In genomic region chr20:19735446-19735845, GRCh38 we compare ENCODE assay signal across 8 cellular contexts. TPM values are rescaled to one million over a fixed set of nuclear protein-coding genes. Genes with fewer than 3 reads are reported as not detected.
DNase-seq lines count a peak whose midpoint lies in the region; ATAC-seq and TF ChIP-seq lines count a peak whose summit lies in the region.

No MANE protein-coding gene starts in this region.

- H3K27me3 ChIP-seq in SK-N-SH (ENCODE audit: insufficient read depth) (no peaks in the 10 kb centered on the region), MM.1S (replicated peaks; ENCODE audit: insufficient read depth, low read length) (no peaks in the 10 kb centered on the region)

- POLR2A ChIA-PET in SK-N-SH (lab: Yijun Ruan, JAX): no interaction called here

- H3K79me2 ChIP-seq in SK-N-SH (ENCODE audit: insufficient read depth): no peaks in the 10 kb centered on the region
- H3K79me2 ChIP-seq in MM.1S (ENCODE audit: low read length): no peaks in the 10 kb centered on the region

- no peaks in the 10 kb centered on the region for H3K9me3 ChIP-seq in SK-N-SH
- H3K9me3 ChIP-seq in MM.1S (replicated peaks; ENCODE audit: insufficient read depth, low read length): no peaks in the 10 kb centered on the region

- peak overlapping the region; percentile 17 to 52; a peak in 1 of 4 replicates for H3K27ac ChIP-seq in SK-N-SH (ENCODE audit: low read depth in 2 of 2, low read length in 1 of 2)
- H3K27ac ChIP-seq in MM.1S (ENCODE audit: low read length): no peak overlapping the region

- H3K9me2 ChIP-seq in SK-N-SH (no peaks in the 10 kb centered on the region), MM.1S (replicated peaks; ENCODE audit: insufficient read depth, low read length) (no peaks in the 10 kb centered on the region)

- TF ChIP-seq EP300 in SK-N-SH (IDR thresholded peaks at IDR 0.05; ENCODE audit: borderline replicate concordance in 1 of 2, low read depth in 1 of 2, low read length in 1 of 2): peak in 1 of 2 experiments; percentile 22; a peak in 1 of 4 replicates

- H3K4me3 ChIP-seq in SK-N-SH (ENCODE audit: low read depth in 2 of 2, low read length in 1 of 2): no peak overlapping the region
- no peak overlapping the region for H3K4me3 ChIP-seq in fibroblast of villous mesenchyme (ENCODE audit: low read depth, low read length)
- H3K4me3 ChIP-seq in MM.1S (ENCODE audit: low read length): no peak overlapping the region

- TF ChIP-seq RAD21 in SK-N-SH (IDR thresholded peaks at IDR 0.05; ENCODE audit: low read length): no peak

- H3K4me1 ChIP-seq in SK-N-SH (ENCODE audit: control insufficient read depth in 1 of 2, insufficient read depth in 2 of 2, low read depth in 1 of 2, low read length in 1 of 2): peaks cover 7 to 25% of the 10 kb centered on the region in 2 experiments
- no peaks in the 10 kb centered on the region for H3K4me1 ChIP-seq in MM.1S (ENCODE audit: low read length)

- no peaks in the 10 kb centered on the region for H3K36me3 ChIP-seq in SK-N-SH (replicated peaks in 1 of 2; ENCODE audit: control insufficient read depth in 1 of 2, insufficient read depth in 2 of 2, low read length in 1 of 2)
- no peaks in the 10 kb centered on the region for H3K36me3 ChIP-seq in MM.1S (replicated peaks; ENCODE audit: insufficient read depth, low read length)

- H3K4me2 ChIP-seq in SK-N-SH (peak overlapping the region; percentile 42; the same call in 1 of the 2 replicates), MM.1S (ENCODE audit: low read depth, low read length) (no peak overlapping the region)

- WGBS in SK-N-SH (ENCODE audit: low lambda C conversion rate): 6% methylated on average over 6 of the region's 6 CpGs

- H4K20me1 ChIP-seq in SK-N-SH (ENCODE audit: insufficient read depth) (no peaks in the 10 kb centered on the region), MM.1S (ENCODE audit: insufficient read depth, low read length) (no peaks in the 10 kb centered on the region)

- TF ChIP-seq CTCF in SK-N-SH (IDR thresholded peaks at IDR 0.05) (no peak), fibroblast of villous mesenchyme (IDR thresholded peaks at IDR 0.05; ENCODE audit: insufficient read depth, low read depth, low read length) (no peak), MM.1S (IDR thresholded peaks at IDR 0.05; ENCODE audit: low read length) (no peak)

- H3F3A ChIP-seq in SK-N-SH (replicated peaks; ENCODE audit: insufficient read depth) (peaks cover 5% of the 10 kb centered on the region), MM.1S (ENCODE audit: insufficient read depth, low read length) (no peaks in the 10 kb centered on the region)

- no peak overlapping the region for H3K9ac ChIP-seq in SK-N-SH
- H3K9ac ChIP-seq in MM.1S (ENCODE audit: low read length): no peak overlapping the region

- CTCF ChIA-PET in SK-N-SH (lab: Yijun Ruan, JAX): interaction anchor here (0.6 to 1.9 kb wide), 2 partner anchors 43 to 909 kb away, joined by 3 to 7 read pairs; no protein-coding TSS in a partner anchor

- no peak for ATAC-seq in HG02840 (IDR thresholded peaks at IDR 0.05; ENCODE audit: low FRiP score, unreplicated experiment)
- no peak for ATAC-seq in GM18511 (IDR thresholded peaks at IDR 0.05; ENCODE audit: unreplicated experiment)

- peak; percentile 17 for DNase-seq in COLO668 (lab: John Stamatoyannopoulos, UW; ENCODE audit: unreplicated experiment)
- DNase-seq in HS-27A (ENCODE audit: low read depth): peak; percentile 71
- DNase-seq in SK-N-SH: peak; percentile 45
- DNase-seq in fibroblast of villous mesenchyme (ENCODE audit: low read depth): peak; percentile 76
- peak; percentile 37 for DNase-seq in non-pigmented ciliary epithelial cell (ENCODE audit: low read depth)
- DNase-seq in MM.1S: no peak

- H2AFZ ChIP-seq in SK-N-SH (ENCODE audit: low read depth): peak overlapping the region; percentile 94
- no peak overlapping the region for H2AFZ ChIP-seq in MM.1S (ENCODE audit: low read length)

TF ChIP-seq in SK-N-SH, 30 proteins besides CTCF, POLR2A, EP300 and RAD21 (continues in another document):
- TF ChIP-seq MEF2A (IDR thresholded peaks at IDR 0.05; ENCODE audit: borderline replicate concordance, low read depth) (no peak), YY1 (IDR thresholded peaks at IDR 0.05; ENCODE audit: low read depth) (no peak), FOXJ3 (CRISPR knock-in tag; IDR thresholded peaks at IDR 0.05) (no peak), RFX5 (IDR thresholded peaks at IDR 0.05; ENCODE audit: low read length) (no peak), ZBTB33 (IDR thresholded peaks at IDR 0.05; ENCODE audit: borderline replicate concordance, low read depth) (no peak), PBX3 (IDR thresholded peaks at IDR 0.05) (peak; percentile 18; the same call in 1 of the 2 replicates), TAF1 (IDR thresholded peaks at IDR 0.05; ENCODE audit: borderline replicate concordance, low read depth, low read length) (no peak), REST (IDR thresholded peaks at IDR 0.05; ENCODE audit: low read depth, low read length) (peak; percentile 66; the same call in 1 of the 2 replicates), GABPA (IDR thresholded peaks at IDR 0.05; ENCODE audit: low read depth) (0 out of 2 replicates have a peak, but pooled peaks have one; percentile 32), RXRA (IDR thresholded peaks at IDR 0.05; ENCODE audit: borderline replicate concordance, low read depth) (no peak), SMC3 (IDR thresholded peaks at IDR 0.05; ENCODE audit: low read depth, low read length) (no peak), TEAD4 (IDR thresholded peaks at IDR 0.05; ENCODE audit: borderline replicate concordance, insufficient read depth) (no peak), MAX (IDR thresholded peaks at IDR 0.05; ENCODE audit: low read depth) (peak; percentile 60; the same call in 1 of the 2 replicates), IRF3 (IDR thresholded peaks at IDR 0.05; ENCODE audit: low read depth, low read length) (no peak), ELF1 (IDR thresholded peaks at IDR 0.05) (peak; percentile 69)

RNA-seq across cellular contexts. Expression of gene RIN2, which starts 22.6 kb away (rescaled TPM):
- polyA plus RNA-seq in SK-N-SH (2012; rRNA removed): 6.3 and 6.8 TPM in 2 replicates
- 4.6 and 6.0 TPM in 2 replicates for polyA plus RNA-seq in SK-N-SH (2012; cell fraction: cytosol; rRNA removed)
- polyA plus RNA-seq in SK-N-SH (2012; cell fraction: nucleus; rRNA removed): 8.6 and 11.2 TPM in 2 replicates
- 57.7 and 102 TPM in 2 replicates for total RNA-seq in fibroblast of villous mesenchyme
